ENCODE assay signal across 8 cellular contexts in the genomic region with DNA sequence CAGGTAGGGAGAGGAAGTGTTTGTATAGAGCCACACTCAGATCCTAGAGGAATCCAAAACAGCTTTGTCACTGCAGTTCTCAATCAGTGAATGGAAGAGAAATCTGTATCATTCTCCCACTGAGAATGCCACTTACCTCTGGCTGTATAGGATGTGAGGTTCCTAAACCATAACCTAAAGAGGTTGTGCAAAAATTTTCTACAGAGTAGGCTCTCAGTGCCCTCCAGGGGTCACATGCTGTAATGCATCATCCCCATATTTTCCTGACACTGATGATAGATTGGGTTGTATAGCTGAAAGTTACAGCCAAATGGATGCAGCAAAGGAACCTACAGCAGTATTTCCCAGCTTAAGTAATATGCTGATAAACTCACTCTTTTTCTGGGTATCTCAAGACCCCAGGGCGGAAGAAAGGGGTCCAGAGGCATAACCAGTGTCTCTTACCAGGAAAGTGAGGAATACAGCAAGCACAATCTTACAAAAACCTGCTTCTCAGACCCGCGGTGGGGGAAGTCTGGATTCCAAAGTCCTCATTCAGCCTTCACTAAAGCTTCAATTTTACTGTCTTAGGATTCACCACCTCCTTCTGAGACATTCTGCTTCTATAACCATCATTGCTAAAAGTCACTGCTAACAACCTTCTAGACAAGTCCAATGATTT. TPM values are rescaled to one million over a fixed set of nuclear protein-coding genes. Genes with fewer than 3 reads are reported as not detected.
A peak's percentile ranks its signal among the peaks of the same experiment; 100 is the strongest.
DNase-seq lines count a peak whose midpoint lies in the region; ATAC-seq, FAIRE-seq and TF ChIP-seq lines count a peak whose summit lies in the region.

No MANE protein-coding gene starts in this region.

- no peaks in the 10 kb centered on the region for H3K79me1 ChIP-seq in H1 (ENCODE audit: low read depth, low read length)

- H4K20me1 ChIP-seq in H1 (replicated peaks in 1 of 2; ENCODE audit: control insufficient read depth in 1 of 2, insufficient read depth in 2 of 2, low read length in 2 of 2) (peaks cover 0 to 1% of the 10 kb centered on the region in 2 experiments), osteoblast (ENCODE audit: insufficient read depth, low read length) (peaks cover 3% of the 10 kb centered on the region)

- no peak overlapping the region for H3K4me3 Mint-ChIP-seq in HFFc6

- H3K27me3 Mint-ChIP-seq in HFFc6 (ENCODE audit: insufficient read depth), result no peaks in the 10 kb centered on the region; the same call in none of the 2 replicates

- H3K36me3 ChIP-seq in SJCRH30, result no peaks in the 10 kb centered on the region
- no peaks in the 10 kb centered on the region for H3K36me3 ChIP-seq in H1 (ENCODE audit: control insufficient read depth in 2 of 4, insufficient read depth in 4 of 4, low read length in 3 of 4)
- H3K36me3 ChIP-seq in osteoblast (ENCODE audit: insufficient read depth, low read length), result peaks cover 4% of the 10 kb centered on the region

- H3K27ac Mint-ChIP-seq in HFFc6, result no peak overlapping the region

- no peaks in the 10 kb centered on the region for H3K27me3 ChIP-seq in SJCRH30
- H3K27me3 ChIP-seq in H1 (replicated peaks in 1 of 4; ENCODE audit: control insufficient read depth in 3 of 4, extremely low read depth in 1 of 4, insufficient read depth in 3 of 4, low read length in 3 of 4), result no peaks in the 10 kb centered on the region
- no peaks in the 10 kb centered on the region for H3K27me3 ChIP-seq in osteoblast (ENCODE audit: insufficient read depth, low read length)

- H3K9ac ChIP-seq in H1 (replicated peaks in 1 of 4; ENCODE audit: extremely low read depth in 1 of 4, low read depth in 3 of 4, low read length in 3 of 4), result no peak overlapping the region

- H3K4me3 ChIP-seq in SJCRH30 (no peak overlapping the region), H1 (ENCODE audit: extremely low read depth in 1 of 4, insufficient read depth in 2 of 4, low read depth in 3 of 4, low read length in 4 of 4) (no peak overlapping the region), osteoblast (ENCODE audit: insufficient read depth, low read length) (no peak overlapping the region)

- TF ChIP-seq EP300 in H1 (IDR thresholded peaks at IDR 0.05; ENCODE audit: borderline replicate concordance in 1 of 2, low read depth in 2 of 2, low read length in 2 of 2), result no peak

- TF ChIP-seq CTCF in HFFc6 (IDR thresholded peaks at IDR 0.05) (peak; percentile 84), H1 (IDR thresholded peaks at IDR 0.05; ENCODE audit: control extremely low read depth in 1 of 3, insufficient read depth in 1 of 3, low read depth in 1 of 3, low read length in 3 of 3) (peak in 2 of 3 experiments; percentile 77 to 81; a peak in 3 of 4 replicates), osteoblast (IDR thresholded peaks at IDR 0.05; ENCODE audit: extremely low read depth, low read depth, low read length) (peak; percentile 86)

- no peak overlapping the region for H3K23ac ChIP-seq in H1 (ENCODE audit: insufficient read length)

- no peak overlapping the region for H2BK20ac ChIP-seq in H1 (ENCODE audit: low read length)

- H3K9me3 Mint-ChIP-seq in HFFc6, result no peaks in the 10 kb centered on the region

- WGBS in H1 (ENCODE audit: extremely low coverage in 1 of 2, insufficient coverage in 1 of 2, insufficient read length in 1 of 2, insufficient replicate concordance in 2 of 2, low coverage in 1 of 2, low lambda C conversion rate in 2 of 2, missing lambda C conversion rate in 1 of 2), 2 experiments, result 44% methylated on average over 3 of the region's 3 CpGs; no CpG with 5 or more reads in 1 of the 2 experiments

- TF ChIP-seq POLR2A in H1 (IDR thresholded peaks at IDR 0.05; ENCODE audit: control extremely low read depth in 1 of 2, low read depth in 2 of 2, low read length in 2 of 2), result no peak

- H3K4me2 ChIP-seq in H1 (ENCODE audit: insufficient read depth in 1 of 2, low read depth in 2 of 2, low read length in 2 of 2) (no peak overlapping the region), osteoblast (ENCODE audit: insufficient read depth, low read length) (no peak overlapping the region)

- no peak overlapping the region for H2BK5ac ChIP-seq in H1 (ENCODE audit: low read depth, low read length)

- TF ChIP-seq RAD21 in H1 (IDR thresholded peaks at IDR 0.05 in 1 of 2, conservative IDR thresholded peaks at IDR 0.05 in 1 of 2; ENCODE audit: low read depth in 2 of 2, low read length in 2 of 2), result peak; percentile 89 to 92

- no peak overlapping the region for H4K8ac ChIP-seq in H1 (ENCODE audit: extremely low read depth, insufficient read depth, low read length)

- H3K4ac ChIP-seq in H1 (replicated peaks; ENCODE audit: insufficient read length, low read depth, low read length), result no peak overlapping the region

- POLR2A ChIA-PET in H1 (lab: Charles Lee; ENCODE audit: partially characterized antibody), result interaction anchor here (0.7 to 3.2 kb wide), 7 partner anchors 10 to 318 kb away, joined by 3 to 26 read pairs (median 3); a partner anchor contains a TSS

- H3K14ac ChIP-seq in H1 (ENCODE audit: insufficient read length), result no peak overlapping the region

- H3K4me1 Mint-ChIP-seq in HFFc6 (ENCODE audit: low read depth), result peaks cover 30% of the 10 kb centered on the region

- no peak overlapping the region for H2BK120ac ChIP-seq in H1 (replicated peaks; ENCODE audit: low read depth, low read length)

- no peak overlapping the region for H3K27ac ChIP-seq in SJCRH30
- H3K27ac ChIP-seq in H1 (ENCODE audit: low read depth, low read length), result no peak overlapping the region
- H3K27ac ChIP-seq in osteoblast (ENCODE audit: low read depth, low read length), result no peak overlapping the region

- H4K5ac ChIP-seq in H1 (ENCODE audit: insufficient read length, low read depth, low read length), result no peak overlapping the region

- peak; percentile 2 for DNase-seq in NCI-H345 (lab: John Stamatoyannopoulos, UW)
- DNase-seq in NCI-H345 treated with DMSO at 0.1 percent for 48 hours (lab: John Stamatoyannopoulos, UW; ENCODE audit: unreplicated experiment), result no peak
- DNase-seq in HFFc6, result peak; percentile 40
- peak; percentile 51 to 80 for DNase-seq in SJCRH30
- no peak for DNase-seq in H1 (ENCODE audit: low read depth in 1 of 2, low spot score in 2 of 2)
- no peak for DNase-seq in osteoblast (ENCODE audit: insufficient read length, low spot score, missing footprints)

- ATAC-seq in GM18861 (IDR thresholded peaks at IDR 0.05; ENCODE audit: unreplicated experiment) (no peak), GM18517 (IDR thresholded peaks at IDR 0.05; ENCODE audit: unreplicated experiment) (no peak)

- CTCF ChIA-PET in H1 (lab: Charles Lee; ENCODE audit: partially characterized antibody), result interaction anchor here (0.7 to 6.0 kb wide), 39 partner anchors 8 to 251 kb away, joined by 3 to 119 read pairs (median 5); no protein-coding TSS in a partner anchor

- no peaks in the 10 kb centered on the region for H3K36me3 Mint-ChIP-seq in HFFc6 (ENCODE audit: low read depth)

- peaks cover 4% of the 10 kb centered on the region; the same call in 1 of the 2 replicates for H3K23me2 ChIP-seq in H1 (ENCODE audit: low read depth, low read length)

- H3K9me3 ChIP-seq in SJCRH30 (replicated peaks) (no peaks in the 10 kb centered on the region), H1 (ENCODE audit: insufficient read depth in 2 of 2, low read depth in 1 of 2, low read length in 1 of 2) (no peaks in the 10 kb centered on the region), osteoblast (ENCODE audit: low read depth, low read length) (no peaks in the 10 kb centered on the region)

- H3K79me2 ChIP-seq in H1 (ENCODE audit: control insufficient read depth in 1 of 2, insufficient read depth in 2 of 2, low read length in 2 of 2) (no peaks in the 10 kb centered on the region; a peak in 1 of 4 replicates), osteoblast (ENCODE audit: insufficient read depth, low read length) (peaks cover 9% of the 10 kb centered on the region)

- no peak overlapping the region for H2BK12ac ChIP-seq in H1 (ENCODE audit: low read depth, low read length)

- no peak overlapping the region for H4K91ac ChIP-seq in H1 (replicated peaks; ENCODE audit: insufficient read length, low read length)

- FAIRE-seq in H1 (lab: Jason Lieb, UNC), result no peak

- no peak overlapping the region for H2AK5ac ChIP-seq in H1 (ENCODE audit: low read depth, low read length)

- H3K18ac ChIP-seq in H1 (ENCODE audit: extremely low read depth, low read length), result no peak overlapping the region

- H2AFZ ChIP-seq in H1 (ENCODE audit: low read length) (no peak overlapping the region), osteoblast (ENCODE audit: low read length) (no peak overlapping the region)

- H3K4me1 ChIP-seq in SJCRH30 (no peaks in the 10 kb centered on the region), H1 (replicated peaks in 1 of 4; ENCODE audit: control insufficient read depth in 3 of 4, insufficient read depth in 4 of 4, low read length in 3 of 4) (peaks cover 2 to 5% (median 4%) of the 10 kb centered on the region in 4 experiments; a peak in 4 of 7 replicates), osteoblast (ENCODE audit: insufficient read depth, low read length) (peaks cover 18% of the 10 kb centered on the region)

- no peak overlapping the region for H2BK15ac ChIP-seq in H1 (ENCODE audit: low read length)

- no peak overlapping the region for H3K56ac ChIP-seq in H1 (replicated peaks; ENCODE audit: insufficient read length, low read depth, low read length)

RNA-seq across cellular contexts. Expression of a gene that starts 3.8 kb away (rescaled TPM):
- 1 to 10 TPM; 1.5 to 2.9 (median 2.0) TPM for total RNA-seq in HFFc6 (2021; fragmentation: NEBNext Ultra II Directional; extraction: Animal tissue kit (Norgen Biotek cat#: 25700))
- total RNA-seq in SJCRH30 (2014; rRNA removed; shearing (Covaris generic)), result 4.7 and 5.3 TPM in 2 replicates
- total RNA-seq in H1 (2021; fragmentation: NEBNext Ultra II Directional; extraction: Animal tissue kit (Norgen Biotek cat#: 25700)), result 2.4 and 2.5 TPM in 2 replicates
- polyA plus RNA-seq in H1 (2011; rRNA removed), result 1.6 TPM in 2 replicates
- 2.0 TPM for polyA plus RNA-seq in H1 (2011; cell fraction: cytosol; rRNA removed)
- 1.5 TPM for polyA plus RNA-seq in H1 (2011; cell fraction: nucleus; rRNA removed)
- polyA plus RNA-seq in H1 (2012, experiment 1 of 2), result 1.7 to 3.4 TPM (median 2.0 TPM) in 4 replicates
- 1.7 TPM for polyA plus RNA-seq in H1 (2012, experiment 2 of 2)
- polyA plus RNA-seq in H1 (2013, experiment 1 of 2), result 2.2 TPM
- polyA plus RNA-seq in H1 (2013, experiment 2 of 2), result 2.5 TPM
- 2.4 and 2.7 TPM in 2 replicates for polyA minus RNA-seq in H1 (2011; rRNA and poly(A)+ RNA removed)
- polyA minus RNA-seq in H1 (2011; cell fraction: cytosol; rRNA and poly(A)+ RNA removed), result 0.59 TPM
- polyA minus RNA-seq in H1 (2011; cell fraction: nucleus; rRNA and poly(A)+ RNA removed), result 1.3 TPM
- 4.7 and 5.4 TPM in 2 replicates for total RNA-seq in osteoblast

RNA-seq across cellular contexts. Expression of a gene that starts 10.9 kb away (rescaled TPM):
- 10 to 100 TPM; 24.4 to 37.5 (median 25.0) TPM for total RNA-seq in HFFc6 (2021; fragmentation: NEBNext Ultra II Directional; extraction: Animal tissue kit (Norgen Biotek cat#: 25700))
- 80.1 and 80.7 TPM in 2 replicates for total RNA-seq in SJCRH30 (2014; rRNA removed; shearing (Covaris generic))
- total RNA-seq in H1 (2021; fragmentation: NEBNext Ultra II Directional; extraction: Animal tissue kit (Norgen Biotek cat#: 25700)), result 27.9 and 30.2 TPM in 2 replicates
- polyA plus RNA-seq in H1 (2011; rRNA removed), result 9.4 and 16.3 TPM in 2 replicates
- 7.6 TPM for polyA plus RNA-seq in H1 (2011; cell fraction: cytosol; rRNA removed)
- 23.8 TPM for polyA plus RNA-seq in H1 (2011; cell fraction: nucleus; rRNA removed)
- polyA plus RNA-seq in H1 (2012, experiment 1 of 2), result 12.5 to 17.8 TPM (median 16.7 TPM) in 4 replicates
- polyA plus RNA-seq in H1 (2012, experiment 2 of 2), result 16.1 TPM
- 13.6 TPM for polyA plus RNA-seq in H1 (2013, experiment 1 of 2)
- 12.7 TPM for polyA plus RNA-seq in H1 (2013, experiment 2 of 2)
- 10.2 and 16.9 TPM in 2 replicates for polyA minus RNA-seq in H1 (2011; rRNA and poly(A)+ RNA removed)
- polyA minus RNA-seq in H1 (2011; cell fraction: cytosol; rRNA and poly(A)+ RNA removed), result 16.4 TPM
- polyA minus RNA-seq in H1 (2011; cell fraction: nucleus; rRNA and poly(A)+ RNA removed), result 22.2 TPM
- 34.8 and 40.5 TPM in 2 replicates for total RNA-seq in osteoblast

Comparison
In these comparisons a context has a peak if more than half of its experiments do, and no peak if none do; other contexts are left out.
1. DNase-seq: peak in NCI-H345 (single experiment), HFFc6 (single experiment) and SJCRH30 (2 of 2); none in NCI-H345 treated with DMSO at 0.1 percent for 48 hours (single experiment), H1 (0 of 2) and osteoblast (single experiment).
2. Peak in every context shown above with its lines, with median percentiles within 50 percentile points of each other: CTCF ChIP-seq.